Comparison of ENCODE assay signal across 12 cellular contexts in genomic region chr11:86255896-86256295, GRCh38. TPM values are rescaled to one million over a fixed set of nuclear protein-coding genes. Genes with fewer than 3 reads are reported as not detected.
DNase-seq lines count a peak whose midpoint lies in the region; ATAC-seq and TF ChIP-seq lines count a peak whose summit lies in the region.
"Had no signal": no experiment of that assay in that cellular context is flagged by ENCODE, and none has a peak within 500 bp of the region (broad histone marks: within the 10 kb centered on the region; RNA-seq: fewer than 3 reads in every experiment).

No MANE protein-coding gene starts in this region.

- intact Hi-C loops in OCI-LY7 (cut with micrococcal nuclease; ENCODE audit: unreplicated experiment), result no loop called here

- peaks cover 6% of the 10 kb centered on the region for H3K4me1 ChIP-seq in OCI-LY7 (ENCODE audit: insufficient read depth, low read length, poor library complexity, severe bottlenecking)

- DNase-seq in GM13976 (ENCODE audit: low spot score) (peak; percentile 21), NCI-H510A treated with DMSO at 0.1 percent for 48 hours (lab: John Stamatoyannopoulos, UW) (no peak), OCI-LY7 (ENCODE audit: low spot score) (no peak), EL (no peak), LoVo (ENCODE audit: low spot score) (no peak)
- DNase-seq: effector CD4-positive, alpha-beta T cell; glutamatergic neuron; NCI-H446; SIG-M5 had no signal

- no peaks in the 10 kb centered on the region for H3K9me3 ChIP-seq in OCI-LY7 (ENCODE audit: low read length)

- in situ Hi-C loops in GM13976 (cut with MboI; ENCODE audit: low sequenced_read_pairs, unreplicated experiment), result no loop called here

- TF ChIP-seq CTCF in GM13976 (IDR thresholded peaks at IDR 0.05; ENCODE audit: borderline replicate concordance, control extremely low read depth, extremely low read depth, insufficient read depth, missing control alignments) (no peak), OCI-LY7 (conservative IDR thresholded peaks at IDR 0.05; ENCODE audit: low read length) (no peak)

- H3K4me2 ChIP-seq in OCI-LY7 (ENCODE audit: low read length), result no peak overlapping the region

- no peaks in the 10 kb centered on the region for H3K9me2 ChIP-seq in OCI-LY7 (ENCODE audit: insufficient read depth, low read length)

- peaks cover 88% of the 10 kb centered on the region for H3K36me3 ChIP-seq in OCI-LY7 (ENCODE audit: insufficient read depth, low read length)

- ATAC-seq in GM19043 (IDR thresholded peaks at IDR 0.05; ENCODE audit: low read depth, unreplicated experiment) (peak; percentile 85), HG02610 (IDR thresholded peaks at IDR 0.05; ENCODE audit: unreplicated experiment) (peak; percentile 94), HG03439 (IDR thresholded peaks at IDR 0.05; ENCODE audit: unreplicated experiment) (peak; percentile 94)

- H3K4me3 ChIP-seq in OCI-LY7 (ENCODE audit: low read depth, low read length, poor library complexity, severe bottlenecking), result no peak overlapping the region

- H3K79me2 ChIP-seq in OCI-LY7 (ENCODE audit: insufficient read depth, low read depth, low read length), result peaks cover 54% of the 10 kb centered on the region

- no TSS peak for BruUV-seq in OCI-LY7 (replicated peaks; lab: Mats Ljungman, UMichigan)

- CTCF ChIA-PET in OCI-LY7 (lab: Charles Lee; ENCODE audit: unreplicated experiment), result no interaction called here

- H3K27ac ChIP-seq in OCI-LY7 (ENCODE audit: low read depth, low read length, poor library complexity, severe bottlenecking), result no peak overlapping the region

- H2AFZ ChIP-seq in OCI-LY7 (ENCODE audit: low read length), result no peak overlapping the region

- peaks cover 5% of the 10 kb centered on the region; the same call in 1 of the 2 replicates for H4K20me1 ChIP-seq in OCI-LY7 (ENCODE audit: insufficient read depth, low read length)

- POLR2A ChIA-PET in OCI-LY7 (lab: Charles Lee), result interaction anchor here (1.5 kb wide), 1 partner anchor 29 kb away, joined by 5 read pairs; no protein-coding TSS in a partner anchor

RNA-seq across cellular contexts. Expression of gene EED, which starts 11.3 kb away (rescaled TPM):
- total RNA-seq in OCI-LY7 (2014; rRNA removed; shearing (Covaris generic)), result 25.2 and 30.4 TPM in 2 replicates
- total RNA-seq in OCI-LY7 (2022), result 34.4 and 40.2 TPM in 2 replicates

RNA-seq across cellular contexts. Expression of gene HIKESHI, which starts 46.1 kb away (rescaled TPM):
- 22.2 and 34.9 TPM in 2 replicates for total RNA-seq in OCI-LY7 (2014; rRNA removed; shearing (Covaris generic))
- total RNA-seq in OCI-LY7 (2022), result 43.9 and 48.6 TPM in 2 replicates
